In genomic region chr5:90542827-90543519, GRCh38 we compare ENCODE assay signal across 2 cellular contexts.
TF ChIP-seq lines count a peak whose summit lies in the region.

No MANE protein-coding gene starts in this region.

TF ChIP-seq in GM23338, 12 proteins besides CTCF, POLR2A, EP300 and RAD21:
- TF ChIP-seq NANOG (IDR thresholded peaks at IDR 0.05; ENCODE audit: borderline replicate concordance): peak; percentile 50; the same call in 1 of the 2 replicates
- no peak for TF ChIP-seq EZH2 (IDR thresholded peaks at IDR 0.05; ENCODE audit: low read depth, unreplicated experiment)
- TF ChIP-seq ZNF114 (CRISPR knock-in tag; IDR thresholded peaks at IDR 0.05): no peak
TF ChIP-seq in GM23338: peak in this region for 1.

TF ChIP-seq in H1, 55 proteins besides CTCF, POLR2A, EP300 and RAD21:
- no peak for TF ChIP-seq YY1 (IDR thresholded peaks at IDR 0.05; ENCODE audit: low read depth, low read length)
- no peak for TF ChIP-seq EZH2 (IDR thresholded peaks at IDR 0.05; ENCODE audit: low read depth, low read length, severe bottlenecking)
- TF ChIP-seq, protein P1, sequence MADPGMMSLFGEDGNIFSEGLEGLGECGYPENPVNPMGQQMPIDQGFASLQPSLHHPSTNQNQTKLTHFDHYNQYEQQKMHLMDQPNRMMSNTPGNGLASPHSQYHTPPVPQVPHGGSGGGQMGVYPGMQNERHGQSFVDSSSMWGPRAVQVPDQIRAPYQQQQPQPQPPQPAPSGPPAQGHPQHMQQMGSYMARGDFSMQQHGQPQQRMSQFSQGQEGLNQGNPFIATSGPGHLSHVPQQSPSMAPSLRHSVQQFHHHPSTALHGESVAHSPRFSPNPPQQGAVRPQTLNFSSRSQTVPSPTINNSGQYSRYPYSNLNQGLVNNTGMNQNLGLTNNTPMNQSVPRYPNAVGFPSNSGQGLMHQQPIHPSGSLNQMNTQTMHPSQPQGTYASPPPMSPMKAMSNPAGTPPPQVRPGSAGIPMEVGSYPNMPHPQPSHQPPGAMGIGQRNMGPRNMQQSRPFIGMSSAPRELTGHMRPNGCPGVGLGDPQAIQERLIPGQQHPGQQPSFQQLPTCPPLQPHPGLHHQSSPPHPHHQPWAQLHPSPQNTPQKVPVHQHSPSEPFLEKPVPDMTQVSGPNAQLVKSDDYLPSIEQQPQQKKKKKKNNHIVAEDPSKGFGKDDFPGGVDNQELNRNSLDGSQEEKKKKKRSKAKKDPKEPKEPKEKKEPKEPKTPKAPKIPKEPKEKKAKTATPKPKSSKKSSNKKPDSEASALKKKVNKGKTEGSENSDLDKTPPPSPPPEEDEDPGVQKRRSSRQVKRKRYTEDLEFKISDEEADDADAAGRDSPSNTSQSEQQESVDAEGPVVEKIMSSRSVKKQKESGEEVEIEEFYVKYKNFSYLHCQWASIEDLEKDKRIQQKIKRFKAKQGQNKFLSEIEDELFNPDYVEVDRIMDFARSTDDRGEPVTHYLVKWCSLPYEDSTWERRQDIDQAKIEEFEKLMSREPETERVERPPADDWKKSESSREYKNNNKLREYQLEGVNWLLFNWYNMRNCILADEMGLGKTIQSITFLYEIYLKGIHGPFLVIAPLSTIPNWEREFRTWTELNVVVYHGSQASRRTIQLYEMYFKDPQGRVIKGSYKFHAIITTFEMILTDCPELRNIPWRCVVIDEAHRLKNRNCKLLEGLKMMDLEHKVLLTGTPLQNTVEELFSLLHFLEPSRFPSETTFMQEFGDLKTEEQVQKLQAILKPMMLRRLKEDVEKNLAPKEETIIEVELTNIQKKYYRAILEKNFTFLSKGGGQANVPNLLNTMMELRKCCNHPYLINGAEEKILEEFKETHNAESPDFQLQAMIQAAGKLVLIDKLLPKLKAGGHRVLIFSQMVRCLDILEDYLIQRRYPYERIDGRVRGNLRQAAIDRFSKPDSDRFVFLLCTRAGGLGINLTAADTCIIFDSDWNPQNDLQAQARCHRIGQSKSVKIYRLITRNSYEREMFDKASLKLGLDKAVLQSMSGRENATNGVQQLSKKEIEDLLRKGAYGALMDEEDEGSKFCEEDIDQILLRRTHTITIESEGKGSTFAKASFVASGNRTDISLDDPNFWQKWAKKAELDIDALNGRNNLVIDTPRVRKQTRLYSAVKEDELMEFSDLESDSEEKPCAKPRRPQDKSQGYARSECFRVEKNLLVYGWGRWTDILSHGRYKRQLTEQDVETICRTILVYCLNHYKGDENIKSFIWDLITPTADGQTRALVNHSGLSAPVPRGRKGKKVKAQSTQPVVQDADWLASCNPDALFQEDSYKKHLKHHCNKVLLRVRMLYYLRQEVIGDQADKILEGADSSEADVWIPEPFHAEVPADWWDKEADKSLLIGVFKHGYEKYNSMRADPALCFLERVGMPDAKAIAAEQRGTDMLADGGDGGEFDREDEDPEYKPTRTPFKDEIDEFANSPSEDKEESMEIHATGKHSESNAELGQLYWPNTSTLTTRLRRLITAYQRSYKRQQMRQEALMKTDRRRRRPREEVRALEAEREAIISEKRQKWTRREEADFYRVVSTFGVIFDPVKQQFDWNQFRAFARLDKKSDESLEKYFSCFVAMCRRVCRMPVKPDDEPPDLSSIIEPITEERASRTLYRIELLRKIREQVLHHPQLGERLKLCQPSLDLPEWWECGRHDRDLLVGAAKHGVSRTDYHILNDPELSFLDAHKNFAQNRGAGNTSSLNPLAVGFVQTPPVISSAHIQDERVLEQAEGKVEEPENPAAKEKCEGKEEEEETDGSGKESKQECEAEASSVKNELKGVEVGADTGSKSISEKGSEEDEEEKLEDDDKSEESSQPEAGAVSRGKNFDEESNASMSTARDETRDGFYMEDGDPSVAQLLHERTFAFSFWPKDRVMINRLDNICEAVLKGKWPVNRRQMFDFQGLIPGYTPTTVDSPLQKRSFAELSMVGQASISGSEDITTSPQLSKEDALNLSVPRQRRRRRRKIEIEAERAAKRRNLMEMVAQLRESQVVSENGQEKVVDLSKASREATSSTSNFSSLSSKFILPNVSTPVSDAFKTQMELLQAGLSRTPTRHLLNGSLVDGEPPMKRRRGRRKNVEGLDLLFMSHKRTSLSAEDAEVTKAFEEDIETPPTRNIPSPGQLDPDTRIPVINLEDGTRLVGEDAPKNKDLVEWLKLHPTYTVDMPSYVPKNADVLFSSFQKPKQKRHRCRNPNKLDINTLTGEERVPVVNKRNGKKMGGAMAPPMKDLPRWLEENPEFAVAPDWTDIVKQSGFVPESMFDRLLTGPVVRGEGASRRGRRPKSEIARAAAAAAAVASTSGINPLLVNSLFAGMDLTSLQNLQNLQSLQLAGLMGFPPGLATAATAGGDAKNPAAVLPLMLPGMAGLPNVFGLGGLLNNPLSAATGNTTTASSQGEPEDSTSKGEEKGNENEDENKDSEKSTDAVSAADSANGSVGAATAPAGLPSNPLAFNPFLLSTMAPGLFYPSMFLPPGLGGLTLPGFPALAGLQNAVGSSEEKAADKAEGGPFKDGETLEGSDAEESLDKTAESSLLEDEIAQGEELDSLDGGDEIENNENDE (IDR thresholded peaks at IDR 0.05; ENCODE audit: insufficient replicate concordance, low read length): peak; percentile 76
- no peak for TF ChIP-seq HDAC6 (IDR thresholded peaks at IDR 0.05; ENCODE audit: low read depth, low read length)
- TF ChIP-seq TEAD4 (IDR thresholded peaks at IDR 0.05; ENCODE audit: low read depth, low read length): 0 out of 2 replicates have a peak, but pooled peaks have one; percentile 23
- 0 out of 2 replicates have a peak, but pooled peaks have one; percentile 15 for TF ChIP-seq POU5F1 (IDR thresholded peaks at IDR 0.05; ENCODE audit: low read depth, low read length)
TF ChIP-seq in H1: peak in this region for 3.
